3 cellular contexts compared by ENCODE assay signal in genomic region chr12:126262829-126263228, GRCh38.
"Had no signal": no experiment of that assay in that cellular context is flagged by ENCODE, and none has a peak within 500 bp of the region (broad histone marks: within the 10 kb centered on the region; RNA-seq: fewer than 3 reads in every experiment).

No MANE protein-coding gene starts in this region.

- ATAC-seq: GM12878 had no signal

- DNase-seq: GDM1, GF-D8 had no signal

- H3K4me3 ChIP-seq: GM12878 had no signal
